In genomic region chr6:79234150-79235022, GRCh38 we compare ENCODE assay signal across 1 cellular context.
TF ChIP-seq lines count a peak whose summit lies in the region.

Gene HMGN3 (minus strand): TSS chr6:79234682.

TF ChIP-seq in HepG2, 621 proteins besides CTCF, POLR2A, EP300 and RAD21 (continued from another document and continues in another):
- peak; percentile 63 for TF ChIP-seq ZNF18 (CRISPR knock-in tag; IDR thresholded peaks at IDR 0.05; ENCODE audit: insufficient replicate concordance)
- no peak for TF ChIP-seq ARID3A (IDR thresholded peaks at IDR 0.05; ENCODE audit: low read depth, low read length)
- TF ChIP-seq ARID2 (CRISPR knock-in tag; IDR thresholded peaks at IDR 0.05; ENCODE audit: borderline replicate concordance): peak; percentile 85
- TF ChIP-seq SSRP1 (CRISPR knock-in tag; IDR thresholded peaks at IDR 0.05): no peak
- 0 out of 2 replicates have a peak, but pooled peaks have one; percentile 25 for TF ChIP-seq ZNF790 (CRISPR knock-in tag; IDR thresholded peaks at IDR 0.05; ENCODE audit: borderline replicate concordance)
- TF ChIP-seq ZBTB2 (CRISPR knock-in tag; IDR thresholded peaks at IDR 0.05; ENCODE audit: low read depth): no peak
- TF ChIP-seq ZNF326 (CRISPR knock-in tag; IDR thresholded peaks at IDR 0.05; ENCODE audit: borderline replicate concordance): no peak
- no peak; the same call in 1 of the 2 replicates for TF ChIP-seq ZNF740 (CRISPR knock-in tag; IDR thresholded peaks at IDR 0.05)
- TF ChIP-seq ATRX (CRISPR knock-in tag; IDR thresholded peaks at IDR 0.05; ENCODE audit: borderline replicate concordance): no peak
- TF ChIP-seq KLF11 (CRISPR knock-in tag; IDR thresholded peaks at IDR 0.05): peak; percentile 85; the same call in 1 of the 2 replicates
- TF ChIP-seq ZNF180 (CRISPR knock-in tag; IDR thresholded peaks at IDR 0.05; ENCODE audit: borderline replicate concordance, low read depth): no peak
- TF ChIP-seq NR2C2 (CRISPR knock-in tag; IDR thresholded peaks at IDR 0.05; ENCODE audit: borderline replicate concordance): 0 out of 2 replicates have a peak, but pooled peaks have one; percentile 26
- TF ChIP-seq ZNF777 (CRISPR knock-in tag; IDR thresholded peaks at IDR 0.05): peak; percentile 77
- TF ChIP-seq PBX3 (CRISPR knock-in tag; IDR thresholded peaks at IDR 0.05; ENCODE audit: borderline replicate concordance): 0 out of 2 replicates have a peak, but pooled peaks have one; percentile 79
- TF ChIP-seq ARID4A (CRISPR knock-in tag; IDR thresholded peaks at IDR 0.05; ENCODE audit: borderline replicate concordance): no peak; the same call in 1 of the 2 replicates
- TF ChIP-seq TMF1 (CRISPR knock-in tag; IDR thresholded peaks at IDR 0.05; ENCODE audit: low read depth): peak; percentile 86; the same call in 1 of the 2 replicates
- no peak for TF ChIP-seq JDP2 (CRISPR knock-in tag; IDR thresholded peaks at IDR 0.05; ENCODE audit: borderline replicate concordance)
- no peak for TF ChIP-seq ZNF280D (CRISPR knock-in tag; IDR thresholded peaks at IDR 0.05)
- 0 out of 2 replicates have a peak, but pooled peaks have one; percentile 47 for TF ChIP-seq ATF5 (CRISPR knock-in tag; IDR thresholded peaks at IDR 0.05; ENCODE audit: low read depth)
- TF ChIP-seq TGIF2 (CRISPR knock-in tag; IDR thresholded peaks at IDR 0.05): no peak
- no peak for TF ChIP-seq ZNF34 (CRISPR knock-in tag; IDR thresholded peaks at IDR 0.05; ENCODE audit: borderline replicate concordance)
- peak; percentile 74 for TF ChIP-seq PHF21A (CRISPR knock-in tag; IDR thresholded peaks at IDR 0.05)
- no peak for TF ChIP-seq CREBL2 (CRISPR knock-in tag; IDR thresholded peaks at IDR 0.05; ENCODE audit: borderline replicate concordance)
- peak; percentile 36; the same call in 1 of the 2 replicates for TF ChIP-seq GATAD1 (CRISPR knock-in tag; IDR thresholded peaks at IDR 0.05)
- no peak for TF ChIP-seq ZNF367 (CRISPR knock-in tag; IDR thresholded peaks at IDR 0.05; ENCODE audit: borderline replicate concordance)
- no peak for TF ChIP-seq ZNF383 (CRISPR knock-in tag; IDR thresholded peaks at IDR 0.05; ENCODE audit: borderline replicate concordance)
- peak; percentile 89 for TF ChIP-seq HES4 (CRISPR knock-in tag; IDR thresholded peaks at IDR 0.05; ENCODE audit: borderline replicate concordance)
- TF ChIP-seq NFKBIZ (CRISPR knock-in tag; IDR thresholded peaks at IDR 0.05): peak; percentile 50; the same call in 1 of the 2 replicates
- TF ChIP-seq ZNF883 (CRISPR knock-in tag; IDR thresholded peaks at IDR 0.05; ENCODE audit: not compliant biosample characterization): peak; percentile 64
- TF ChIP-seq MZF1 (CRISPR knock-in tag; IDR thresholded peaks at IDR 0.05; ENCODE audit: borderline replicate concordance): no peak
- no peak for TF ChIP-seq GTF3A (CRISPR knock-in tag; conservative IDR thresholded peaks at IDR 0.05)
- 0 out of 2 replicates have a peak, but pooled peaks have one; percentile 58 for TF ChIP-seq MAF1 (CRISPR knock-in tag; IDR thresholded peaks at IDR 0.05; ENCODE audit: borderline replicate concordance)
- peak; percentile 88 for TF ChIP-seq CCDC6 (CRISPR knock-in tag; IDR thresholded peaks at IDR 0.05)
- TF ChIP-seq ZNF20 (CRISPR knock-in tag; IDR thresholded peaks at IDR 0.05): no peak
- TF ChIP-seq ZNF850 (CRISPR knock-in tag; conservative IDR thresholded peaks at IDR 0.05): peak; percentile 76; the same call in 1 of the 2 replicates
- TF ChIP-seq SRSF4 (IDR thresholded peaks at IDR 0.05; ENCODE audit: low read depth, low read length, poor library complexity, severe bottlenecking): no peak
- TF ChIP-seq AKAP8 (CRISPR knock-in tag; IDR thresholded peaks at IDR 0.05): no peak
- peak; percentile 55 for TF ChIP-seq HDAC1 (CRISPR knock-in tag; IDR thresholded peaks at IDR 0.05)
- TF ChIP-seq ZNF263 (CRISPR knock-in tag; IDR thresholded peaks at IDR 0.05): peak; percentile 62; the same call in 1 of the 2 replicates
- peak; percentile 91 for TF ChIP-seq CSRNP1 (CRISPR knock-in tag; IDR thresholded peaks at IDR 0.05)
- TF ChIP-seq MEF2D (CRISPR knock-in tag; IDR thresholded peaks at IDR 0.05): no peak
- TF ChIP-seq ZNF704 (CRISPR knock-in tag; IDR thresholded peaks at IDR 0.05; ENCODE audit: borderline replicate concordance): no peak; the same call in 1 of the 2 replicates
- TF ChIP-seq ZNF660 (CRISPR knock-in tag; IDR thresholded peaks at IDR 0.05; ENCODE audit: borderline replicate concordance, low read depth): no peak
- no peak for TF ChIP-seq SMAD1 (CRISPR knock-in tag; IDR thresholded peaks at IDR 0.05; ENCODE audit: borderline replicate concordance, low read depth)
- peak; percentile 94 for TF ChIP-seq ZSCAN21 (CRISPR knock-in tag; IDR thresholded peaks at IDR 0.05; ENCODE audit: borderline replicate concordance)
- peak; percentile 61; the same call in 1 of the 2 replicates for TF ChIP-seq REPIN1 (CRISPR knock-in tag; IDR thresholded peaks at IDR 0.05; ENCODE audit: borderline replicate concordance, low read depth)
